13 cellular contexts compared by ENCODE assay signal in the genomic region with DNA sequence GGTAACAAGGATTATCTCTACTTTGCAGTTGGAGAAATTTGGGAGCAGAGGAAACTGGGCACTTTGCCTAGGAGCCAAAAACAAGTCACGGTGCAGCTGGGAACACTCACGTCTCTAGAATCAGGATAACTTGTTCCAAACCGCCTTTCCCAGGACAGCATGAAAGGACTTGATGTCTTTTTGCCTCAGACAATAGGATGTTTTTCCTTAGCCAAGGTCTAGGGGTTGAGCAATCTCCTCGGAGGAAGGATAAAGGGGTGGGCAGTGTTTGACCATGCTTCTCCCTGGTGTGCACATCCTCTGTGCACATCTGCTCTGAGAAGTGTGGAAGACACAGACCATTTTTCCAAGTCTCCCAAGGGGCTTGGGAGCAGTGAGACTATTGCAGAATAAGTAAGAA. TPM values are rescaled to one million over a fixed set of nuclear protein-coding genes. Genes with fewer than 3 reads are reported as not detected.
DNase-seq lines count a peak whose midpoint lies in the region; ATAC-seq and TF ChIP-seq lines count a peak whose summit lies in the region.
"Had no signal": no experiment of that assay in that cellular context is flagged by ENCODE, and none has a peak within 500 bp of the region (broad histone marks: within the 10 kb centered on the region; RNA-seq: fewer than 3 reads in every experiment).

No MANE protein-coding gene starts in this region.

- peak overlapping the region; percentile 72 to 93 (median 87) for H3K27ac ChIP-seq in heart right ventricle
- peak overlapping the region; percentile 88 for H3K27ac ChIP-seq in prostate gland
- H3K27ac ChIP-seq: BLaER1 had no signal

- H3K9me3 ChIP-seq in heart right ventricle (peaks cover 0 to 9% (median 0%) of the 10 kb centered on the region in 11 donors), prostate gland (no peaks in the 10 kb centered on the region)
- H3K9me3 ChIP-seq: BLaER1 had no signal

- H3K4me1 ChIP-seq in heart right ventricle (peaks cover 3 to 46% (median 29%) of the 10 kb centered on the region in 9 donors), prostate gland (replicated peaks) (no peaks in the 10 kb centered on the region)
- H3K4me1 ChIP-seq: BLaER1 had no signal

- no peak for TF ChIP-seq CTCF in astrocyte of the cerebellum (IDR thresholded peaks at IDR 0.05; ENCODE audit: low read depth, low read length, missing control alignments)
- no peak for TF ChIP-seq CTCF in heart right ventricle (IDR thresholded peaks at IDR 0.05)
- no peak for TF ChIP-seq CTCF in prostate gland (IDR thresholded peaks at IDR 0.05)

- H3K4me3 ChIP-seq in astrocyte of the cerebellum (ENCODE audit: low read depth, low read length), result no peak overlapping the region
- H3K4me3 ChIP-seq in heart right ventricle, result peak overlapping the region in 8 of 10 donors; percentile 48 to 68 (median 60)
- no peak overlapping the region for H3K4me3 ChIP-seq in prostate gland
- H3K4me3 ChIP-seq: BLaER1 had no signal

- in situ Hi-C loops in astrocyte of the cerebellum (cut with HindIII; ENCODE audit: low sequenced_read_pairs), result loop anchor here (25.0 kb wide), 1 partner anchor 306 kb away; a partner anchor contains a TSS

- peak; percentile 55 to 96 (median 88) for ATAC-seq in heart right ventricle
- ATAC-seq in HG03442 (IDR thresholded peaks at IDR 0.05; ENCODE audit: unreplicated experiment), result no peak
- ATAC-seq in GM21786 (IDR thresholded peaks at IDR 0.05; ENCODE audit: unreplicated experiment), result no peak
- ATAC-seq: naive thymus-derived CD8-positive, alpha-beta T cell; T-cell had no signal

- WGBS in heart right ventricle, 2 donors, result 6 to 10% methylated on average over 4 of the region's 4 CpGs
- WGBS in prostate gland, result 0% methylated on average over 4 of the region's 4 CpGs

- no peaks in the 10 kb centered on the region for H3K36me3 ChIP-seq in heart right ventricle
- no peaks in the 10 kb centered on the region for H3K36me3 ChIP-seq in prostate gland
- H3K36me3 ChIP-seq: BLaER1 had no signal

- no peaks in the 10 kb centered on the region for H3K27me3 ChIP-seq in heart right ventricle
- H3K27me3 ChIP-seq in prostate gland (replicated peaks; ENCODE audit: insufficient read depth), result no peaks in the 10 kb centered on the region
- H3K27me3 ChIP-seq: BLaER1 had no signal

- intact Hi-C loops in heart right ventricle (cut with DNase I), result loop anchor here in 1 of 10 donors (5.0 kb wide), 1 partner anchor 179 kb away; no protein-coding TSS in a partner anchor
- intact Hi-C loops in prostate gland (cut with DNase I), result loop anchor here (10.0 kb wide), 1 partner anchor 484 kb away; no protein-coding TSS in a partner anchor

- TF ChIP-seq POLR2A in prostate gland (IDR thresholded peaks at IDR 0.05), result no peak

- peak; percentile 46 for DNase-seq in AG20443 (ENCODE audit: low spot score)
- DNase-seq in astrocyte of the cerebellum (ENCODE audit: low read depth), result peak; percentile 26
- peak; percentile 35 to 87 for DNase-seq in heart right ventricle
- DNase-seq in prostate gland (ENCODE audit: low spot score), result peak; percentile 79
- no peak for DNase-seq in T1000 (lab: John Stamatoyannopoulos, UW)
- DNase-seq in activated naive CD4-positive, alpha-beta T cell treated with Interleukin-2 at 50 U/mL for 16 hours, result no peak
- DNase-seq: endodermal cell; GOT3; naive thymus-derived CD8-positive, alpha-beta T cell; T-cell had no signal

RNA-seq across cellular contexts. Expression of a gene that starts 1.7 kb away (rescaled TPM):
- total RNA-seq in heart right ventricle (100 to 1,000 TPM; 131 to 494 (median 232) TPM), prostate gland (100 to 1,000 TPM; 248 to 377 TPM)
- polyA plus RNA-seq in heart right ventricle, result 100 to 1,000 TPM; 179 to 553 TPM
- total RNA-seq: naive thymus-derived CD8-positive, alpha-beta T cell had no signal
- polyA plus RNA-seq: naive thymus-derived CD8-positive, alpha-beta T cell had no signal

Comparison
In these comparisons a context has a peak if more than half of its experiments do, and no peak if none do; other contexts are left out.
1. DNase-seq: peak in AG20443 (single experiment), astrocyte of the cerebellum (single experiment), heart right ventricle (2 of 2) and prostate gland (single experiment); none in T1000 (single experiment) and activated naive CD4-positive, alpha-beta T cell treated with Interleukin-2 at 50 U/mL for 16 hours (single experiment).
2. H3K4me3 ChIP-seq: peak in heart right ventricle (8 of 10); none in astrocyte of the cerebellum (single experiment) and prostate gland (0 of 2).
3. ATAC-seq: peak in heart right ventricle (8 of 8); none in HG03442 (single experiment) and GM21786 (single experiment).